14 cellular contexts compared by ENCODE assay signal in the genomic region with DNA sequence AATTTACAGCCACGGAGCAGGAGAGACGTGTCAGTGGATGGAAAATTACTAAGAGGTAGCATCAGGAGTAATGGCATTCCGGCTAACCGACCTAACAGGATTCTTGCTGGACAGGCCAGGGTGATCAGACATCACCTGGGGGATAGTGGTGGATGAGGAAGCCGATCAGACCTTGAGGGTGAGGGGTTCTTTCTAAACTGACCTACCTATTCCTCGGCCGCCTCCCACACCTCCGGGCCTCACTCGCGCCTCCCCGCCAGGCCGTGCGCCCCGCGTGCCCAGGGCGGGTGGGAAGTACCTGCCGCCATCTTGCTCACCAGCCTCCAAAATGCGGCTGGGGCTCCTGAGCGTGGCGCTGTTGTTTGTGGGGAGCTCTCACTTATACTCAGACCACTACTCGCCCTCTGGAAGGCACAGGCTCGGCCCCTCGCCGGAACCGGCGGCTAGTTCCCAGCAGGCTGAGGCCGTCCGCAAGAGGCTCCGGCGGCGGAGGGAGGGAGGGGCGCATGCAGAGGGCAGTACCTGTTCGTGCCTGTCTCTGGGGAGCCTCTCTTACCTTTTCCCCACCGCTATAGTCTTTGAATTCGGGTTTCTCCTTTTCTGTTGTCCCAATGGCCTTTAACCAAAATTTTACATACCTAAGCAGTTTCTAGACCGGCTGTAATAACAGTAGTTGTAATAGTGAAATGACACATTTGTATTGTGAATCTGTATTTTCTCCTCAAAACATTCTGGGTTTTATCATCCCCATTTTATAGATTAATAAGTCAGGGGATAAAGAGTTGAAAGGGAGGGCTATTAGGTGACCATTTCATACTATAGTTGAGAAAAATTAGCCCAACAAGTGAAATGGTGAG. TPM values are rescaled to one million over a fixed set of nuclear protein-coding genes. Genes with fewer than 3 reads are reported as not detected.
DNase-seq lines count a peak whose midpoint lies in the region; ATAC-seq and TF ChIP-seq lines count a peak whose summit lies in the region.
"Had no signal": no experiment of that assay in that cellular context is flagged by ENCODE, and none has a peak within 500 bp of the region (broad histone marks: within the 10 kb centered on the region; RNA-seq: fewer than 3 reads in every experiment).

A gene with protein sequence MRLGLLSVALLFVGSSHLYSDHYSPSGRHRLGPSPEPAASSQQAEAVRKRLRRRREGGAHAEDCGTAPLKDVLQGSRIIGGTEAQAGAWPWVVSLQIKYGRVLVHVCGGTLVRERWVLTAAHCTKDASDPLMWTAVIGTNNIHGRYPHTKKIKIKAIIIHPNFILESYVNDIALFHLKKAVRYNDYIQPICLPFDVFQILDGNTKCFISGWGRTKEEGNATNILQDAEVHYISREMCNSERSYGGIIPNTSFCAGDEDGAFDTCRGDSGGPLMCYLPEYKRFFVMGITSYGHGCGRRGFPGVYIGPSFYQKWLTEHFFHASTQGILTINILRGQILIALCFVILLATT (plus strand): TSS at position 290 of the 857 bp plus-strand sequence. CDS start 39 bp downstream, at position 329.

- H3K18ac ChIP-seq in mesenchymal stem cell (ENCODE audit: low read depth in 1 of 2, low read length in 2 of 2), result no peak within 1 kb of the TSS

- no peak within 1 kb of the TSS for H3K4me3 Mint-ChIP-seq in CD8-positive, alpha-beta memory T cell
- H3K4me3 Mint-ChIP-seq: activated naive CD4-positive, alpha-beta T cell treated with anti-CD3 and anti-CD28 coated beads, Interleukin-2, amount 10 ng/mL, durations not matched to agents 7 days and 5 days had no signal

- peaks cover 15 to 17% of the 10 kb centered on the region in 2 donors for H3K27me3 Mint-ChIP-seq in CD8-positive, alpha-beta memory T cell

- no peak within 1 kb of the TSS for H2BK5ac ChIP-seq in mesenchymal stem cell (ENCODE audit: low read depth, low read length, poor library complexity, severe bottlenecking)

- H2AFZ ChIP-seq in mesenchymal stem cell (ENCODE audit: low read depth, low read length), result peak within 1 kb of the TSS; percentile 29

- peaks cover 0 to 5% (median 2%) of the 10 kb centered on the region in 3 donors for H3K36me3 Mint-ChIP-seq in CD8-positive, alpha-beta memory T cell

- TF ChIP-seq POLR2A in adrenal gland (IDR thresholded peaks at IDR 0.05) (peak in 1 of 2 donors; percentile 37), suprapubic skin (IDR thresholded peaks at IDR 0.05) (no peak)

- no peak within 1 kb of the TSS for H4K8ac ChIP-seq in mesenchymal stem cell (ENCODE audit: low read length)

- H3K4me3 ChIP-seq in adrenal gland (peak within 1 kb of the TSS in 2 of 4 donors; percentile 1 to 42), fibroblast of mammary gland (ENCODE audit: control insufficient read depth, low read depth, low read length) (peak within 1 kb of the TSS; percentile 26), mesenchymal stem cell (ENCODE audit: insufficient read depth in 1 of 2, low read depth in 1 of 2, low read length in 2 of 2) (peak within 1 kb of the TSS in 1 of 2 experiments; percentile 65), suprapubic skin (peak within 1 kb of the TSS; percentile 42)
- no peak within 1 kb of the TSS for H3K4me3 ChIP-seq in CD8-positive, alpha-beta memory T cell (ENCODE audit: low read length)

- no peak within 1 kb of the TSS for H3K4ac ChIP-seq in mesenchymal stem cell (ENCODE audit: low read depth in 1 of 2, low read length in 2 of 2)

- no peak within 1 kb of the TSS for H4K91ac ChIP-seq in mesenchymal stem cell (ENCODE audit: low read length)

- peak within 1 kb of the TSS; percentile 11 for H3K9ac ChIP-seq in mesenchymal stem cell (ENCODE audit: low read length)

- WGBS in adrenal gland, 4 donors, result 28 to 48% (median 35%) methylated on average over 29 to 36 of the region's 36 CpGs
- 80% methylated on average over 31 of the region's 36 CpGs for whole genome bisulfite sequencing in mesenchymal stem cell
- 39% methylated on average over 20 of the region's 36 CpGs for WGBS in suprapubic skin

- H3K27ac ChIP-seq in adrenal gland, result peak within 1 kb of the TSS in 4 of 5 donors; percentile 14 to 67 (median 61)
- no peak within 1 kb of the TSS for H3K27ac ChIP-seq in mesenchymal stem cell (ENCODE audit: low read length, poor library complexity, severe bottlenecking)
- H3K27ac ChIP-seq in suprapubic skin, result peak within 1 kb of the TSS; percentile 42
- H3K27ac ChIP-seq in CD8-positive, alpha-beta memory T cell (ENCODE audit: low read depth, low read length), result no peak within 1 kb of the TSS
- H3K27ac ChIP-seq: sigmoid colon had no signal

- H3K4me1 Mint-ChIP-seq in CD8-positive, alpha-beta memory T cell, result no peaks in the 10 kb centered on the region
- H3K4me1 Mint-ChIP-seq: activated naive CD4-positive, alpha-beta T cell treated with anti-CD3 and anti-CD28 coated beads, Interleukin-2, amount 10 ng/mL, durations not matched to agents 7 days and 5 days had no signal

- no peak within 1 kb of the TSS for H2AK5ac ChIP-seq in mesenchymal stem cell (ENCODE audit: low read length, severe bottlenecking)

- no peaks in the 10 kb centered on the region for H3K4me1 ChIP-seq in adrenal gland (replicated peaks in 1 of 2)
- peaks cover 4% of the 10 kb centered on the region for H3K4me1 ChIP-seq in mesenchymal stem cell (ENCODE audit: control insufficient read depth, insufficient read depth, low read depth, low read length)
- H3K4me1 ChIP-seq in suprapubic skin, result peaks cover 2% of the 10 kb centered on the region
- H3K4me1 ChIP-seq in CD8-positive, alpha-beta memory T cell (ENCODE audit: insufficient read depth, low read length), result no peaks in the 10 kb centered on the region

- no peak within 1 kb of the TSS for H3K4me2 ChIP-seq in mesenchymal stem cell (ENCODE audit: low read length, poor library complexity, severe bottlenecking)

- H3K14ac ChIP-seq in mesenchymal stem cell (ENCODE audit: low read length in 2 of 2), result no peak within 1 kb of the TSS

- no peak within 1 kb of the TSS for H2BK120ac ChIP-seq in mesenchymal stem cell (ENCODE audit: low read depth, low read length)

- no peak within 1 kb of the TSS for H2BK15ac ChIP-seq in mesenchymal stem cell (ENCODE audit: low read depth, poor library complexity, severe bottlenecking)

- ATAC-seq in HG02798 (IDR thresholded peaks at IDR 0.05; ENCODE audit: poor library complexity, unreplicated experiment), result no peak
- ATAC-seq: PC-3 had no signal

- CTCF ChIA-PET in CD8-positive, alpha-beta memory T cell (lab: Charles Lee), result no interaction called here

- no peaks in the 10 kb centered on the region for H3K79me1 ChIP-seq in mesenchymal stem cell (replicated peaks; ENCODE audit: low read length, poor library complexity, severe bottlenecking)

- intact Hi-C loops in adrenal gland (cut with DNase I), result loop anchor here in 1 of 2 donors (10.0 kb wide), 1 partner anchor 122 kb away; no protein-coding TSS in a partner anchor

- POLR2A ChIA-PET in CD8-positive, alpha-beta memory T cell (lab: Charles Lee), result no interaction called here

- peaks cover 0 to 8% (median 3%) of the 10 kb centered on the region in 5 donors for H3K9me3 Mint-ChIP-seq in CD8-positive, alpha-beta memory T cell

- H3K36me3 ChIP-seq in adrenal gland (replicated peaks in 1 of 2) (no peaks in the 10 kb centered on the region), mesenchymal stem cell (ENCODE audit: control insufficient read depth in 1 of 2, insufficient read depth in 2 of 2, low read depth in 1 of 2, low read length in 2 of 2) (no peaks in the 10 kb centered on the region), suprapubic skin (no peaks in the 10 kb centered on the region)
- H3K36me3 ChIP-seq in CD8-positive, alpha-beta memory T cell (ENCODE audit: insufficient read depth, low read length), result no peaks in the 10 kb centered on the region
- H3K36me3 ChIP-seq: sigmoid colon had no signal

- H3K27me3 ChIP-seq in adrenal gland (no peaks in the 10 kb centered on the region), mesenchymal stem cell (ENCODE audit: control insufficient read depth in 1 of 2, insufficient read depth in 1 of 2, low read length in 2 of 2) (no peaks in the 10 kb centered on the region), suprapubic skin (no peaks in the 10 kb centered on the region)
- H3K27me3 ChIP-seq in CD8-positive, alpha-beta memory T cell (ENCODE audit: insufficient read depth, low read length, poor library complexity, severe bottlenecking), result no peaks in the 10 kb centered on the region
- H3K27me3 ChIP-seq: sigmoid colon had no signal

- H3K27ac Mint-ChIP-seq in CD8-positive, alpha-beta memory T cell, result no peak within 1 kb of the TSS
- H3K27ac Mint-ChIP-seq: activated naive CD4-positive, alpha-beta T cell treated with anti-CD3 and anti-CD28 coated beads, Interleukin-2, amount 10 ng/mL, durations not matched to agents 7 days and 5 days had no signal

- no peak within 1 kb of the TSS for H2BK12ac ChIP-seq in mesenchymal stem cell (ENCODE audit: low read length in 2 of 2)

- peak; percentile 48 to 70 (median 64) for DNase-seq in adrenal gland
- no peak for DNase-seq in fibroblast of mammary gland (ENCODE audit: low read depth)
- no peak for DNase-seq in mesenchymal stem cell
- no peak for DNase-seq in suprapubic skin (ENCODE audit: low spot score in 2 of 2)
- DNase-seq in CD8-positive, alpha-beta memory T cell, result no peak
- no peak for DNase-seq in NCI-H2081 (lab: John Stamatoyannopoulos, UW)
- no peak for DNase-seq in OCI-M1 (lab: John Stamatoyannopoulos, UW)
- DNase-seq: activated naive CD4-positive, alpha-beta T cell treated with anti-CD3 and anti-CD28 coated beads, Interleukin-2, amount 10 ng/mL, durations not matched to agents 7 days and 5 days; NCI-H1417; PC-3; sigmoid colon; stimulated activated naive CD4-positive, alpha-beta T cell had no signal

- H3K23ac ChIP-seq in mesenchymal stem cell (ENCODE audit: low read length in 2 of 2), result no peak within 1 kb of the TSS

- no peak for TF ChIP-seq EP300 in suprapubic skin (IDR thresholded peaks at IDR 0.05)

- H3K9me3 ChIP-seq in adrenal gland (replicated peaks in 1 of 3) (no peaks in the 10 kb centered on the region), mesenchymal stem cell (ENCODE audit: control insufficient read depth, low read length) (peaks cover 6% of the 10 kb centered on the region), suprapubic skin (no peaks in the 10 kb centered on the region)
- no peaks in the 10 kb centered on the region for H3K9me3 ChIP-seq in CD8-positive, alpha-beta memory T cell (ENCODE audit: low read length)
- H3K9me3 ChIP-seq: sigmoid colon had no signal

- peak in 1 of 6 experiments; percentile 19 for TF ChIP-seq CTCF in adrenal gland (IDR thresholded peaks at IDR 0.05)
- TF ChIP-seq CTCF in fibroblast of mammary gland (conservative IDR thresholded peaks at IDR 0.05; ENCODE audit: control insufficient read depth, insufficient read depth, low read depth, low read length), result no peak
- TF ChIP-seq CTCF in suprapubic skin (IDR thresholded peaks at IDR 0.05), result no peak

RNA-seq across cellular contexts. Expression of the gene that starts here (rescaled TPM):
- under 1 TPM in 1 of 8 donors, not detected in 7; 0.39 TPM for total RNA-seq in adrenal gland
- polyA plus RNA-seq in adrenal gland, result under 1 TPM in 1 of 3 donors, not detected in 2; 0.03 TPM
- polyA plus RNA-seq in mesenchymal stem cell (2013, experiment 1 of 2), result not detected
- not detected for polyA plus RNA-seq in mesenchymal stem cell (2013, experiment 2 of 2)
- total RNA-seq in suprapubic skin, result under 1 TPM in 1 of 4 donors, not detected in 3; 0.34 TPM
- not detected for total RNA-seq in CD8-positive, alpha-beta memory T cell
- not detected for polyA plus RNA-seq in CD8-positive, alpha-beta memory T cell
- total RNA-seq: frontal cortex, PC-3, sigmoid colon had no signal
- polyA plus RNA-seq: sigmoid colon had no signal

Comparison
In these comparisons a context has a peak if more than half of its experiments do, and no peak if none do; other contexts are left out.
1. Peak in DNase-seq and H3K27ac ChIP-seq in adrenal gland; RNA of the gene not detected or under 1 TPM.